Comparison of ENCODE assay signal across 20 cellular contexts in genomic region chr17:17926840-17927449, GRCh38. TPM values are rescaled to one million over a fixed set of nuclear protein-coding genes. Genes with fewer than 3 reads are reported as not detected.
A peak's percentile ranks its signal among the peaks of the same experiment; 100 is the strongest.
DNase-seq lines count a peak whose midpoint lies in the region; ATAC-seq, FAIRE-seq and TF ChIP-seq lines count a peak whose summit lies in the region.
"Had no signal": no experiment of that assay in that cellular context is flagged by ENCODE, and none has a peak within 500 bp of the region (broad histone marks: within the 10 kb centered on the region; RNA-seq: fewer than 3 reads in every experiment).

No MANE protein-coding gene starts in this region.

- H3K36me3 ChIP-seq in kidney (ENCODE audit: control insufficient read depth in 1 of 2, insufficient read depth in 2 of 2, low read length in 2 of 2) (no peaks in the 10 kb centered on the region), psoas muscle (ENCODE audit: insufficient read depth in 1 of 2, low read depth in 1 of 2) (no peaks in the 10 kb centered on the region), A673 (ENCODE audit: insufficient read depth, low read length, poor library complexity, severe bottlenecking) (no peaks in the 10 kb centered on the region)
- H3K36me3 ChIP-seq: neutrophil had no signal

- no peaks in the 10 kb centered on the region for H3K9me3 Mint-ChIP-seq in brain
- H3K9me3 Mint-ChIP-seq: CD4-positive, CD25-positive, alpha-beta regulatory T cell had no signal

- H3K27me3 Mint-ChIP-seq in brain, result no peaks in the 10 kb centered on the region
- H3K27me3 Mint-ChIP-seq: CD4-positive, CD25-positive, alpha-beta regulatory T cell had no signal

- peak overlapping the region in 1 of 2 donors; percentile 17 for H3K4me3 ChIP-seq in kidney (ENCODE audit: low read length in 2 of 2)
- no peak overlapping the region for H3K4me3 ChIP-seq in psoas muscle
- no peak overlapping the region for H3K4me3 ChIP-seq in A673 (ENCODE audit: low read depth, low read length, poor library complexity, severe bottlenecking)

- peak overlapping the region; percentile 74 to 78 for H3K27ac ChIP-seq in kidney (ENCODE audit: low read depth in 2 of 2, low read length in 2 of 2)
- H3K27ac ChIP-seq in psoas muscle, result peak overlapping the region; percentile 3
- H3K27ac ChIP-seq in A673 (ENCODE audit: low read depth, low read length, poor library complexity, severe bottlenecking), result no peak overlapping the region
- H3K27ac ChIP-seq: neutrophil had no signal

- BruUV-seq in A673 (replicated peaks; lab: Mats Ljungman, UMichigan), result no TSS peak

- peak in 1 of 4 donors; percentile 49 for ATAC-seq in psoas muscle

- no peaks in the 10 kb centered on the region for H3K36me3 Mint-ChIP-seq in brain

- peak overlapping the region in 4 of 5 experiments; percentile 28 to 45 (median 38) for H3K27ac Mint-ChIP-seq in brain

- H3K4me1 ChIP-seq in kidney (ENCODE audit: control insufficient read depth in 1 of 2, insufficient read depth in 1 of 2, low read depth in 1 of 2, low read length in 2 of 2) (peaks cover 30 to 42% of the 10 kb centered on the region in 2 donors), psoas muscle (peaks cover 56% of the 10 kb centered on the region), A673 (ENCODE audit: insufficient read depth, low read length, poor library complexity, severe bottlenecking) (peaks cover 22% of the 10 kb centered on the region)

- intact Hi-C loops in kidney (cut with DNase I) (no loop called here), psoas muscle (cut with DNase I) (loop anchor here in 1 of 2 donors (10.0 kb wide), 1 partner anchor 108 kb away; the partner anchor contains the start of genes ATPAF2 and GID4), A673 (cut with micrococcal nuclease; ENCODE audit: unreplicated experiment) (no loop called here)

- CTCF ChIA-PET in A673 (lab: Charles Lee), result no interaction called here

- DNase-seq in kidney (no peak), psoas muscle (no peak), NCI-H1105 (lab: John Stamatoyannopoulos, UW) (no peak), A673 (ENCODE audit: low spot score) (no peak), activated T-cell treated with anti-CD3 and anti-CD28 coated beads for 4 hours (no peak), middle frontal gyrus (ENCODE audit: extremely low spot score, low spot score) (no peak)
- DNase-seq: ACHN; activated CD4-positive, alpha-beta T cell treated with anti-CD3 and anti-CD28 coated beads, Interleukin-2, amount 50 U/mL, for 4 hours; CD4-positive, CD25-positive, alpha-beta regulatory T cell; midbrain; NCI-H2081; NCI-H524 treated with DMSO at 0.1 percent for 48 hours; stimulated activated CD4-positive, alpha-beta T cell treated with anti-CD3 and anti-CD28 coated beads, Interleukin-4, amount 100 ng/mL, for 24 hours; stimulated activated CD8-positive, alpha-beta memory T cell treated with anti-CD3 and anti-CD28 coated beads, Interleukin-4, amount 100 ng/mL, for 48 hours had no signal

- no peaks in the 10 kb centered on the region for H3K27me3 ChIP-seq in psoas muscle (ENCODE audit: insufficient read depth in 3 of 3, low read length in 2 of 3)
- no peaks in the 10 kb centered on the region for H3K27me3 ChIP-seq in A673 (replicated peaks; ENCODE audit: insufficient read depth, low read depth, low read length, poor library complexity)
- H3K27me3 ChIP-seq: neutrophil had no signal

- H3K4me1 Mint-ChIP-seq in brain, result peaks cover 79% of the 10 kb centered on the region

- FAIRE-seq in G401.6 (lab: Jason Lieb, UNC), result peak; percentile 59
- FAIRE-seq in kidney (lab: Jason Lieb, UNC), result peak; percentile 54
- FAIRE-seq: colon, endothelial cell of umbilical vein, TTC549 had no signal

- no peak for TF ChIP-seq CTCF in brain (conservative IDR thresholded peaks at IDR 0.05)
- no peak for TF ChIP-seq CTCF in kidney (IDR thresholded peaks at IDR 0.05; ENCODE audit: borderline replicate concordance, extremely low read depth, insufficient read depth)
- TF ChIP-seq CTCF in psoas muscle (IDR thresholded peaks at IDR 0.05), result no peak
- TF ChIP-seq CTCF in A673 (conservative IDR thresholded peaks at IDR 0.05; ENCODE audit: low read depth, low read length), result no peak

- peak overlapping the region in 1 of 5 experiments; percentile 16 for H3K4me3 Mint-ChIP-seq in brain
- H3K4me3 Mint-ChIP-seq: CD4-positive, CD25-positive, alpha-beta regulatory T cell had no signal

- H3K9me3 ChIP-seq in kidney (ENCODE audit: control insufficient read depth in 1 of 2, low read length in 2 of 2) (no peaks in the 10 kb centered on the region), psoas muscle (no peaks in the 10 kb centered on the region), A673 (ENCODE audit: low read depth, low read length, poor library complexity, severe bottlenecking) (no peaks in the 10 kb centered on the region)
- H3K9me3 ChIP-seq: neutrophil had no signal

- POLR2A ChIA-PET in A673 (lab: Charles Lee; ENCODE audit: low non-redundant PET), result no interaction called here

- 41 to 51% (median 44%) methylated on average over 5 of the region's 5 CpGs for WGBS in psoas muscle, 3 donors

- H3K9ac ChIP-seq in kidney (ENCODE audit: low read length in 2 of 2), result peak overlapping the region in 1 of 2 donors; percentile 43

RNA-seq across cellular contexts. Expression of gene TOM1L2, which starts 45.3 kb away (rescaled TPM):
- polyA plus RNA-seq in brain (ENCODE audit: insufficient read depth, low read depth, low replicate concordance) (59.9 TPM), kidney (ENCODE audit: insufficient read depth, low read depth, low replicate concordance) (28.2 TPM), psoas muscle (10 to 100 TPM; 13.3 to 48.4 (median 27.6) TPM)
- total RNA-seq in kidney (59.4 TPM), psoas muscle (10 to 100 TPM; 72.0 to 89.8 (median 87.2) TPM), A673 (2021) (10.0 and 15.2 TPM in 2 replicates)

RNA-seq across cellular contexts. Expression of gene DRC3, which starts 45.7 kb away (rescaled TPM):
- 7.1 TPM for polyA plus RNA-seq in brain (ENCODE audit: insufficient read depth, low read depth, low replicate concordance)
- total RNA-seq in kidney, result 17.3 TPM
- 8.6 TPM for polyA plus RNA-seq in kidney (ENCODE audit: insufficient read depth, low read depth, low replicate concordance)
- 1 to 10 TPM in 1 of 4 donors, under 1 TPM in 3; 0.39 to 1.8 (median 0.73) TPM for total RNA-seq in psoas muscle
- polyA plus RNA-seq in psoas muscle, result 1 to 10 TPM in 1 of 3 donors, under 1 TPM in 2; 0.61 to 1.6 (median 0.69) TPM
- 1.0 and 2.0 TPM in 2 replicates for total RNA-seq in A673 (2021)
- total RNA-seq: CD4-positive, CD25-positive, alpha-beta regulatory T cell had no signal
- polyA plus RNA-seq: CD4-positive, CD25-positive, alpha-beta regulatory T cell had no signal
